ENCODE assay signal across 28 cellular contexts in the genomic region with DNA sequence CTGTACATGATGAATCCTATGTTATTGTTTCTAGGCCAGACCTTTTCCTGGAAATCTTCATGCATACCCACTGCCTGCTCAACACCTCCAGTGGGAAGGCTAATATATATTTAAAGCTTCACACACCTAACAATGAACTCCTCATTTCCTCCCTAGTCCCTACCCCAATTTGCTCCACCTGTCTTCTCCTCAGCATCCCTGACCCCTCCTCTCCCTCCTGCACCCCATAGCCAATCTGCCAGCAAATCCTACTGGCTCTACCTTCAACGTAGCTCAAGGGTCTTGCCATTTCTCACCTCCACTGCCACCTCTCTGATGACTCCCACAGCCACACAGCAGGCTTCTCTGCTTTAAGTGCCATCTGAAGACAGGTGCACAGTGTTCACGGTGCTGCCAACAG.
"Had no signal": no experiment of that assay in that cellular context is flagged by ENCODE, and none has a peak within 500 bp of the region (broad histone marks: within the 10 kb centered on the region; RNA-seq: fewer than 3 reads in every experiment).

No MANE protein-coding gene starts in this region.

- H3K9ac ChIP-seq: neural progenitor cell had no signal

- H3K4me2 ChIP-seq: neural progenitor cell, smooth muscle cell had no signal

- H3K4me1 ChIP-seq: left ventricle myocardium inferior, neural progenitor cell, right atrium auricular region, right lobe of liver, testis, thyroid gland, transverse colon, upper lobe of left lung had no signal

- H3K4me3 Mint-ChIP-seq: immature natural killer cell; mesothelial cell of epicardium; naive B cell; natural killer cell; nephron progenitor cell; neural progenitor cell; stimulated activated memory B cell treated with anti-CD40 and anti-IgM and Interleukin-4, amounts not matched to agents 10 μg/mL and 1 μg/mL and 100 μg/mL, for 72 hours; stimulated activated naive CD8-positive, alpha-beta T cell treated with anti-CD3 and anti-CD28 coated beads, Interleukin-15, amount 100 ng/mL, for 72 hours had no signal

- DNase-seq: hypothalamus; immature natural killer cell; kidney; left colon; left ventricle myocardium inferior; mesendoderm; naive B cell; natural killer cell; nephron progenitor cell; ovary; right lobe of liver; stimulated activated CD4-positive, alpha-beta T cell treated with anti-CD3 and anti-CD28 coated beads, Interleukin-1b, Interleukin-23, amount 100 ng/mL, for 48 hours; stimulated activated CD4-positive, alpha-beta T cell treated with anti-CD3 and anti-CD28 coated beads, Interleukin-2, amount 100 ng/mL, for 48 hours; stimulated activated CD4-positive, alpha-beta T cell treated with anti-CD3 and anti-CD28 coated beads, Interleukin-4, amount 100 ng/mL, for 4 hours; stimulated activated CD8-positive, alpha-beta memory T cell treated with anti-CD3 and anti-CD28 coated beads, Interleukin-4, amount 100 ng/mL, for 48 hours; stimulated activated naive CD4-positive, alpha-beta T cell treated with Interleukin-2 at 50 U/mL for 16 hours; stimulated activated naive CD8-positive, alpha-beta T cell treated with anti-CD3 and anti-CD28 coated beads, Interleukin-15, amount 100 ng/mL, for 72 hours; testis; thyroid gland; transverse colon; upper lobe of left lung had no signal

- H3K36me3 ChIP-seq: left ventricle myocardium inferior, neural progenitor cell, ovary, right atrium auricular region, right lobe of liver, thyroid gland, transverse colon, upper lobe of left lung had no signal

- H3K27me3 Mint-ChIP-seq: progenitor cell of endocrine pancreas had no signal

- H3K36me3 Mint-ChIP-seq: immature natural killer cell; naive B cell; natural killer cell; neural progenitor cell; stimulated activated memory B cell treated with anti-CD40 and anti-IgM and Interleukin-4, amounts not matched to agents 10 μg/mL and 1 μg/mL and 100 μg/mL, for 72 hours had no signal

- H3K27ac ChIP-seq: left ventricle myocardium inferior, neural progenitor cell, ovary, right atrium auricular region, right lobe of liver, testis, thyroid gland, transverse colon, upper lobe of left lung had no signal

- H3K4me3 ChIP-seq: left ventricle myocardium inferior, lung, neural progenitor cell, ovary, right atrium auricular region, right lobe of liver, smooth muscle cell, testis, thyroid gland, transverse colon, upper lobe of left lung had no signal

- ATAC-seq: left colon; natural killer cell; right lobe of liver; stimulated activated memory B cell treated with anti-CD40 and anti-IgM and Interleukin-4, amounts not matched to agents 10 μg/mL and 1 μg/mL and 100 μg/mL, for 72 hours; stimulated activated naive CD8-positive, alpha-beta T cell treated with anti-CD3 and anti-CD28 coated beads, Interleukin-15, amount 100 ng/mL, for 72 hours had no signal

- H3K9me3 ChIP-seq: left ventricle myocardium inferior, ovary, right atrium auricular region, right lobe of liver, testis, thyroid gland, transverse colon, upper lobe of left lung had no signal

- H2AFZ ChIP-seq: neural progenitor cell had no signal

- H3K27ac Mint-ChIP-seq: immature natural killer cell; mesothelial cell of epicardium; naive B cell; natural killer cell; nephron progenitor cell; neural progenitor cell; progenitor cell of endocrine pancreas; stimulated activated memory B cell treated with anti-CD40 and anti-IgM and Interleukin-4, amounts not matched to agents 10 μg/mL and 1 μg/mL and 100 μg/mL, for 72 hours; stimulated activated naive CD8-positive, alpha-beta T cell treated with anti-CD3 and anti-CD28 coated beads, Interleukin-15, amount 100 ng/mL, for 72 hours had no signal

- H3K4me1 Mint-ChIP-seq: immature natural killer cell; mesothelial cell of epicardium; naive B cell; natural killer cell; nephron progenitor cell; neural progenitor cell; stimulated activated naive CD8-positive, alpha-beta T cell treated with anti-CD3 and anti-CD28 coated beads, Interleukin-15, amount 100 ng/mL, for 72 hours had no signal

- H3K27me3 ChIP-seq: neural progenitor cell, ovary, right atrium auricular region, right lobe of liver, testis, thyroid gland, transverse colon, upper lobe of left lung had no signal

- H3K9me3 Mint-ChIP-seq: stimulated activated memory B cell treated with anti-CD40 and anti-IgM and Interleukin-4, amounts not matched to agents 10 μg/mL and 1 μg/mL and 100 μg/mL, for 72 hours had no signal
